In the genomic region with DNA sequence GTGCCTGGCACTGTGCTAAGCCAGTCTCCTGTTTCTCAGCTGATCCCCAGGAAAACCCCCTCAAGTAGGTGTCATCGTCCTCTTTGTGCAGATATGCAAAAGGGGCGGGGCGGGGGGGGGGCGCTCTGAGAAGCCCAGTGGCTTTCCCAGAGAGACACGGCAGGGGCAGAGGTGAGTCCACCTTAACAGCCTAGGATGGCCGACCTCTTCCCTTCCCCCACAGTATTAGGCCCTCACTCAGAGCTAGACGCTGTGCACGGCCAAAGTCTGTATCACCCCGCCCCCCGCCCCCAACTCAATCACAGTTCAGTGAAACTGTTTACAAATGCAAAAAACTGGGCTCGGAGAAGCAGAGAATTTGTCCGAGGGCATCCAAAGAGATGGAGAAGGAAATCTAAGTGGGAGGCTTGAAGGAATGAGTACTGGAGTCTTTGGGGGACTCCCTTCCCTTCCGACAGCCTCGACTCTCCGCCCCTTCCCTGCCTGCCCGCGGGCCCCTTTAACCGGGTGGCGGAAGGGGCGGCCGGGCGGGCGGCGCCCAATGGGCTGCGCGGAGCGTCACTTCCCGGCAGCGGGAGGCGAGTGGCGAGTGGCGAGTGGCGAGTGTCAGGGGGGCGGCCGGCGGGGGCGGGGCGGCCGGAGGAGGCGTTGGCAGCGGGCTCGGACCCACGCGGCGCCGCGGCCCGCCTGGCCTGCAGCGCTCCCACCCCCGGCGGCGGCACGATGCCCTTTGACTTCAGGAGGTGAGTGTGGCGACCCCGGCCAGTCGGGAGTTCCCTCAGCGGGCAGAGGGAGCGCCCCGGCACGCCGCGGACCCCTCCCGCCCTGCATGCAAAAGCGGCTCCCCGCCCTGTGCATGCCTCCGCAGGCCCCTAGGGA, we compare ENCODE assay signal across 8 cellular contexts.
A peak's percentile ranks its signal among the peaks of the same experiment; 100 is the strongest.
DNase-seq lines count a peak whose midpoint lies in the region; ATAC-seq and TF ChIP-seq lines count a peak whose summit lies in the region.

Gene ERGIC1, plus strand, starts transcription at position 561 of the 879 bp plus-strand sequence. Its CDS starts 163 bp downstream, at position 724.

- DNase-seq in 8988T, result peak; percentile 90
- DNase-seq in NCI-H2227 treated with DMSO at 0.1 percent for 48 hours (lab: John Stamatoyannopoulos, UW), result peak; percentile 23
- DNase-seq in activated CD4-positive, alpha-beta T cell treated with anti-CD3 and anti-CD28 coated beads for 24 hours (ENCODE audit: low read depth in 2 of 2), result peak; percentile 37 to 61
- DNase-seq in choroid plexus epithelial cell (ENCODE audit: low read depth), result peak; percentile 83
- DNase-seq in kidney glomerular epithelial cell (lab: John Stamatoyannopoulos, UW), result peak; percentile 48
- peak; percentile 31 to 43 for DNase-seq in stimulated activated CD4-positive, alpha-beta T cell treated with anti-CD3 and anti-CD28 coated beads, Interleukin-15, amount 100 ng/mL, for 1 hour (ENCODE audit: low read depth in 1 of 2, low spot score in 1 of 2)

- TF ChIP-seq POLR2A in GM18505 (IDR thresholded peaks at IDR 0.05; ENCODE audit: borderline replicate concordance, extremely low read depth, insufficient read depth, insufficient read length), result peak; percentile 71

- ATAC-seq in GM18505 (IDR thresholded peaks at IDR 0.05; ENCODE audit: unreplicated experiment) (peak; percentile 67), HG02943 (IDR thresholded peaks at IDR 0.05; ENCODE audit: low read depth, unreplicated experiment) (peak; percentile 58)

- no peak for TF ChIP-seq CTCF in choroid plexus epithelial cell (conservative IDR thresholded peaks at IDR 0.05; ENCODE audit: low read depth, low read length)

- H3K4me3 ChIP-seq in choroid plexus epithelial cell (ENCODE audit: low read depth, low read length), result peak within 1 kb of the TSS; percentile 64

Comparison
In these comparisons a context has a peak if more than half of its experiments do, and no peak if none do; other contexts are left out.
1. Peak in every context shown above with its lines: DNase-seq, ATAC-seq and H3K4me3 ChIP-seq.
2. DNase-seq: peak in every context shown above with its lines; median percentile 90 in 8988T; 83 in choroid plexus epithelial cell; 49 in activated CD4-positive, alpha-beta T cell treated with anti-CD3 and anti-CD28 coated beads for 24 hours; 48 in kidney glomerular epithelial cell; 37 in stimulated activated CD4-positive, alpha-beta T cell treated with anti-CD3 and anti-CD28 coated beads, Interleukin-15, amount 100 ng/mL, for 1 hour; 23 in NCI-H2227 treated with DMSO at 0.1 percent for 48 hours.